9 cellular contexts compared by ENCODE assay signal in the genomic region with DNA sequence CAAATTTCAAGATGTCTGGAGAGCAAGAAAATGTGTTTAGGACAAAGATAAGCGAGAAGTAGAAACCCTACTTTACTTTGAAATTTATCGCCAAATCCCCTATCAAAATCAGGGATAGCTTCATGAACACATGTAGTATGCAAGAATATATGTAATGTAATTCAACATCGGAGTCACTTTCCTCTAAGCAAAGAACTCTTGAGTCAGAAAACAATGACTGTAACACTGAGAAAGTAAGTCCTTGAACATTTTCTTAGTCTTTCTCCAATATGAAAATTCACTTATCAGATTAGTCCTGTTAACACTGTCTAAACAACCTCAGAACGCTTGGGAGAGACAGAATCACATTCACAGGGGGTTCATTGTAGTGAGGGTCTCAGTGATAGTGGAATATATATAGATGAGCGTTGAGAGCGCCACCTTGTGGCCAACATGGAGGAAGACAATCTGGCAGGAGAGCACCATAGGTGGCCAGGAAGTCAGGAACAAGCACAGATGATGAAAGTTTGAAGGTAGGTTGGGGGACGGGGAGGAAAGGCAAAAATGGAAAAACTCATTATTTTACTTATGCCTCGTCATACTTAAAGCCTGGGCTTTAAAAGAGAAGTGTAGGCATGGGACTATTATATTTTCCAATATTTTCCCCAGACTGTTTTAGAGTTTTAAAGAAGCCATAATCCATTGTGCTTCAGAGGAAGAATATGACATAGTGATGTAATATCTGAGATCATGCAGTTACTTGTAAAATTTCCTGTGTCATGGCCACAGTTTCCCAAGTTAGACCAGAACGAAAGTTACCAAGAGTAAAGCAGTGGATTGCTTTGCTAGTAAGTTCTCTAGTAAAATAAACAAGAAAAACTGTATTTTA.
DNase-seq lines count a peak whose midpoint lies in the region; FAIRE-seq and TF ChIP-seq lines count a peak whose summit lies in the region.
"Had no signal": no experiment of that assay in that cellular context is flagged by ENCODE, and none has a peak within 500 bp of the region (broad histone marks: within the 10 kb centered on the region; RNA-seq: fewer than 3 reads in every experiment).

No MANE protein-coding gene starts in this region.

- no peak overlapping the region for H3K9ac ChIP-seq in kidney (ENCODE audit: low read length in 2 of 2)

- no peaks in the 10 kb centered on the region for H3K36me3 Mint-ChIP-seq in MCF 10A (ENCODE audit: insufficient read depth, unreplicated experiment)
- H3K36me3 Mint-ChIP-seq: CD8-positive, alpha-beta memory T cell had no signal

- POLR2A ChIA-PET in MCF 10A (lab: Yijun Ruan, JAX), result no interaction called here

- no peak for FAIRE-seq in kidney (lab: Jason Lieb, UNC)

- H3K4me3 Mint-ChIP-seq in MCF 10A (ENCODE audit: unreplicated experiment), result no peak overlapping the region
- H3K4me3 Mint-ChIP-seq: CD8-positive, alpha-beta memory T cell had no signal

- peak; percentile 39 for DNase-seq in activated CD4-positive, alpha-beta T cell treated with anti-CD3 and anti-CD28 coated beads for 48 hours
- DNase-seq in activated CD4-positive, alpha-beta T cell treated with anti-CD3 and anti-CD28 coated beads, Interleukin-2, amount 50 U/mL, for 4 hours, result no peak
- DNase-seq in H7, result peak; percentile 54
- peak; percentile 49 for DNase-seq in LHCN-M2 (ENCODE audit: low read depth)
- peak; percentile 62 for DNase-seq in RPMI8226
- DNase-seq in MCF 10A (ENCODE audit: unreplicated experiment), result peak; percentile 60
- no peak for DNase-seq in kidney
- peak; percentile 1 to 15 for DNase-seq in stimulated activated CD8-positive, alpha-beta memory T cell treated with anti-CD3 and anti-CD28 coated beads, Interleukin-2, amount 100 ng/mL, for 1 hour (ENCODE audit: low read depth in 2 of 2)

- peaks cover 16% of the 10 kb centered on the region for H3K9me3 Mint-ChIP-seq in MCF 10A (ENCODE audit: unreplicated experiment)

- H3K36me3 ChIP-seq in H7 (replicated peaks; ENCODE audit: control insufficient read depth, insufficient read depth, low read length) (no peaks in the 10 kb centered on the region), kidney (ENCODE audit: control insufficient read depth in 1 of 2, insufficient read depth in 2 of 2, low read length in 2 of 2) (no peaks in the 10 kb centered on the region)

- H3K27me3 Mint-ChIP-seq in MCF 10A (ENCODE audit: insufficient read depth, unreplicated experiment), result peaks cover 58% of the 10 kb centered on the region
- H3K27me3 Mint-ChIP-seq: CD8-positive, alpha-beta memory T cell had no signal

- CTCF ChIA-PET in MCF 10A (lab: Yijun Ruan, JAX), result interaction anchor here (0.6 to 1.5 kb wide), 10 partner anchors 8 to 963 kb away, joined by 3 to 6 read pairs (median 3); no protein-coding TSS in a partner anchor

- no peaks in the 10 kb centered on the region for H3K4me1 ChIP-seq in kidney (ENCODE audit: control insufficient read depth in 1 of 2, insufficient read depth in 1 of 2, low read depth in 1 of 2, low read length in 2 of 2)

- no peak overlapping the region for H3K27ac ChIP-seq in kidney (ENCODE audit: low read depth in 2 of 2, low read length in 2 of 2)

- no peaks in the 10 kb centered on the region for H3K27me3 ChIP-seq in H7 (ENCODE audit: control insufficient read depth, insufficient read depth, low read length)

- H3K4me3 ChIP-seq in H7 (ENCODE audit: insufficient read depth, low read depth, low read length) (no peak overlapping the region), kidney (ENCODE audit: low read length in 2 of 2) (no peak overlapping the region)

- peak; percentile 88 for TF ChIP-seq CTCF in MCF 10A (IDR thresholded peaks at IDR 0.05; ENCODE audit: unreplicated experiment)
- peak; percentile 67 for TF ChIP-seq CTCF in kidney (IDR thresholded peaks at IDR 0.05; ENCODE audit: borderline replicate concordance, extremely low read depth, insufficient read depth)

- BruUV-seq in MCF 10A (replicated peaks; lab: Mats Ljungman, UMichigan), result no TSS peak

- no peak overlapping the region for H3K27ac Mint-ChIP-seq in MCF 10A (ENCODE audit: low read depth, unreplicated experiment)

- no peaks in the 10 kb centered on the region for H3K9me3 ChIP-seq in kidney (ENCODE audit: control insufficient read depth in 1 of 2, low read length in 2 of 2)

- no peaks in the 10 kb centered on the region for H3K4me1 Mint-ChIP-seq in MCF 10A (ENCODE audit: insufficient read depth, unreplicated experiment)
- H3K4me1 Mint-ChIP-seq: CD8-positive, alpha-beta memory T cell had no signal

- intact Hi-C loops in MCF 10A (cut with micrococcal nuclease) (loop anchor here (1.0 kb wide), 2 partner anchors 213 to 747 kb away; no protein-coding TSS in a partner anchor), kidney (cut with DNase I) (no loop called here)

Comparison
In these comparisons a context has a peak if more than half of its experiments do, and no peak if none do; other contexts are left out.
1. DNase-seq: peak in activated CD4-positive, alpha-beta T cell treated with anti-CD3 and anti-CD28 coated beads for 48 hours (single experiment), H7 (single experiment), LHCN-M2 (single experiment), RPMI8226 (single experiment), MCF 10A (single experiment) and stimulated activated CD8-positive, alpha-beta memory T cell treated with anti-CD3 and anti-CD28 coated beads, Interleukin-2, amount 100 ng/mL, for 1 hour (2 of 2); none in activated CD4-positive, alpha-beta T cell treated with anti-CD3 and anti-CD28 coated beads, Interleukin-2, amount 50 U/mL, for 4 hours (0 of 2) and kidney (single experiment).